ENCODE assay signal across 1 cellular context in genomic region chr12:26744697-26745440, GRCh38.
A peak's percentile ranks its signal among the peaks of the same experiment; 100 is the strongest.
TF ChIP-seq lines count a peak whose summit lies in the region.

No MANE protein-coding gene starts in this region.

TF ChIP-seq in SK-N-SH, 30 proteins besides CTCF, POLR2A, EP300 and RAD21 (continued from another document):
- TF ChIP-seq, protein P1, sequence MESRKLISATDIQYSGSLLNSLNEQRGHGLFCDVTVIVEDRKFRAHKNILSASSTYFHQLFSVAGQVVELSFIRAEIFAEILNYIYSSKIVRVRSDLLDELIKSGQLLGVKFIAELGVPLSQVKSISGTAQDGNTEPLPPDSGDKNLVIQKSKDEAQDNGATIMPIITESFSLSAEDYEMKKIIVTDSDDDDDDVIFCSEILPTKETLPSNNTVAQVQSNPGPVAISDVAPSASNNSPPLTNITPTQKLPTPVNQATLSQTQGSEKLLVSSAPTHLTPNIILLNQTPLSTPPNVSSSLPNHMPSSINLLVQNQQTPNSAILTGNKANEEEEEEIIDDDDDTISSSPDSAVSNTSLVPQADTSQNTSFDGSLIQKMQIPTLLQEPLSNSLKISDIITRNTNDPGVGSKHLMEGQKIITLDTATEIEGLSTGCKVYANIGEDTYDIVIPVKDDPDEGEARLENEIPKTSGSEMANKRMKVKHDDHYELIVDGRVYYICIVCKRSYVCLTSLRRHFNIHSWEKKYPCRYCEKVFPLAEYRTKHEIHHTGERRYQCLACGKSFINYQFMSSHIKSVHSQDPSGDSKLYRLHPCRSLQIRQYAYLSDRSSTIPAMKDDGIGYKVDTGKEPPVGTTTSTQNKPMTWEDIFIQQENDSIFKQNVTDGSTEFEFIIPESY (IDR thresholded peaks at IDR 0.05; ENCODE audit: borderline replicate concordance, low read depth), result no peak
- TF ChIP-seq SIN3A (IDR thresholded peaks at IDR 0.05; ENCODE audit: borderline replicate concordance, low read depth, low read length) (0 out of 2 replicates have a peak, but pooled peaks have one; percentile 57), FOSL2 (IDR thresholded peaks at IDR 0.05; ENCODE audit: borderline replicate concordance, low read depth) (no peak), ELF1 (IDR thresholded peaks at IDR 0.05) (no peak), IRF3 (IDR thresholded peaks at IDR 0.05; ENCODE audit: low read depth, low read length) (no peak), CHD2 (IDR thresholded peaks at IDR 0.05; ENCODE audit: low read length, partially characterized antibody) (peak; percentile 45), FOXM1 (IDR thresholded peaks at IDR 0.05; ENCODE audit: low read depth) (0 out of 2 replicates have a peak, but pooled peaks have one; percentile 36), RCOR1 (IDR thresholded peaks at IDR 0.05; ENCODE audit: low read length) (peak; percentile 59; the same call in 1 of the 2 replicates), MEF2A (IDR thresholded peaks at IDR 0.05; ENCODE audit: borderline replicate concordance, low read depth) (no peak), PBX3 (IDR thresholded peaks at IDR 0.05) (peak; percentile 92), NFIC (IDR thresholded peaks at IDR 0.05; ENCODE audit: borderline replicate concordance) (peak; percentile 59; the same call in 1 of the 2 replicates), RFX5 (IDR thresholded peaks at IDR 0.05; ENCODE audit: low read length) (no peak), MXI1 (IDR thresholded peaks at IDR 0.05; ENCODE audit: low read depth, low read length) (no peak), FOXJ3 (CRISPR knock-in tag; IDR thresholded peaks at IDR 0.05) (peak; percentile 74; the same call in 1 of the 2 replicates), SMC3 (IDR thresholded peaks at IDR 0.05; ENCODE audit: low read depth, low read length) (no peak), EZH2phosphoT487 (IDR thresholded peaks at IDR 0.05; ENCODE audit: borderline replicate concordance, low read depth) (no peak), GATA2 (CRISPR knock-in tag; IDR thresholded peaks at IDR 0.05) (peak; percentile 88), TCF12 (IDR thresholded peaks at IDR 0.05) (peak; percentile 99)
- TF ChIP-seq, protein P2, sequence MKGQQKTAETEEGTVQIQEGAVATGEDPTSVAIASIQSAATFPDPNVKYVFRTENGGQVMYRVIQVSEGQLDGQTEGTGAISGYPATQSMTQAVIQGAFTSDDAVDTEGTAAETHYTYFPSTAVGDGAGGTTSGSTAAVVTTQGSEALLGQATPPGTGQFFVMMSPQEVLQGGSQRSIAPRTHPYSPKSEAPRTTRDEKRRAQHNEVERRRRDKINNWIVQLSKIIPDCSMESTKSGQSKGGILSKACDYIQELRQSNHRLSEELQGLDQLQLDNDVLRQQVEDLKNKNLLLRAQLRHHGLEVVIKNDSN (IDR thresholded peaks at IDR 0.05; ENCODE audit: borderline replicate concordance, low read depth), result no peak
